ENCODE assay signal across 19 cellular contexts in the genomic region with DNA sequence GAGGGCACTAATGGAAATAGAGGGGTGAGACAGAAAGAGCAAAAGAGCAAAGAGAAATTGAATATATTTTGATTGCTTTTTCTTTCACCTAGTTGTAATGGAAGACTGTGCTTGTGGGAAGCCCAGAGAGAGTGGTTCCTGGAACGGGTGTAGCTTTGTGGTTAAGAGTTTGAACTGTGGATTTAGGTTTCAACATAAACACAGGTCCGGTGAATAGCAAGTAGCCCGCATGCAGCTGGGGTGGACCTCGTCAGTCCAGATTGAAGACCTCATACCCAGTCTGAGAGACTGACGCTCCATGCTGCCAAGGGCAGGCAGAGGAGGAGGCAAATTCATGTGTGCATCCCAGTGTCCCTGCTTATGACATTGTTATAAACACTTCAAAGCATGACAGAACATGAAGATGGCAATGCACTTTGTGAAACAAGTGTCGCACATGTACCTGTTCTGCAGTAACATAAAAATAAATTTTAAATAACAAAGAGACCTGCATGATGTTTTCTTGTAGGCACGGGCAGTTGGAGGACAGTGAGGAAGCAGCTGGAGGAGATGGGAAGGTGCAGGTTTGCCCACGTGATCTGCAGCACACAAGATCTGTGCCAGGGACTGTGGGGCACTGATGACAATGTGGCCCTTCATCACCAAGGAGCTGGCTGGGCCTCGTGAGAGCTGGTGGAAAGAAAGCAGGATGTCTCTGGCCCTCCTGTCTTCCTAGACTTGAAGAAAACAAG.
"Had no signal": no experiment of that assay in that cellular context is flagged by ENCODE, and none has a peak within 500 bp of the region (broad histone marks: within the 10 kb centered on the region; RNA-seq: fewer than 3 reads in every experiment).

No MANE protein-coding gene starts in this region.

- H3K27ac Mint-ChIP-seq: activated CD4-positive, alpha-beta T cell treated with anti-CD3 and anti-CD28 coated beads, Interleukin-2, amount 10 ng/mL, durations not matched to agents 7 days and 5 days; activated naive CD4-positive, alpha-beta T cell treated with anti-CD3 and anti-CD28 coated beads for 36 hours; immature natural killer cell; natural killer cell had no signal

- ATAC-seq: activated T-cell treated with anti-CD3 and anti-CD28 coated beads, Interleukin-2, amount 50 U/mL, for 4 hours; heart right ventricle; natural killer cell had no signal

- H3K4me3 ChIP-seq: breast epithelium, heart right ventricle, thyroid gland, vagina had no signal

- H3K27me3 ChIP-seq: breast epithelium, thyroid gland, vagina had no signal

- H3K36me3 Mint-ChIP-seq: immature natural killer cell, natural killer cell had no signal

- H3K4me3 Mint-ChIP-seq: activated CD4-positive, alpha-beta T cell treated with anti-CD3 and anti-CD28 coated beads, Interleukin-2, amount 10 ng/mL, durations not matched to agents 7 days and 5 days; activated naive CD4-positive, alpha-beta T cell treated with anti-CD3 and anti-CD28 coated beads for 36 hours; activated T-cell treated with anti-CD3 and anti-CD28 coated beads, Interleukin-2, amount 50 U/mL, for 4 hours; immature natural killer cell; natural killer cell had no signal

- H3K27me3 Mint-ChIP-seq: activated CD4-positive, alpha-beta T cell treated with anti-CD3 and anti-CD28 coated beads, Interleukin-2, amount 10 ng/mL, durations not matched to agents 7 days and 5 days had no signal

- DNase-seq: activated CD4-positive, alpha-beta T cell treated with anti-CD3 and anti-CD28 coated beads, Interleukin-2, amount 10 ng/mL, durations not matched to agents 7 days and 5 days; activated CD4-positive, CD25-positive, alpha-beta regulatory T cell; activated CD8-positive, alpha-beta memory T cell treated with anti-CD3 and anti-CD28 coated beads, Interleukin-2, amount 50 U/mL, for 4 hours; activated naive CD4-positive, alpha-beta T cell treated with anti-CD3 and anti-CD28 coated beads for 36 hours; activated T-cell treated with anti-CD3 and anti-CD28 coated beads, Interleukin-2, amount 50 U/mL, for 4 hours; cortex of kidney; erythroblast; heart right ventricle; immature natural killer cell; mesendoderm; natural killer cell; retina; stimulated activated CD4-positive, alpha-beta T cell treated with anti-CD3 and anti-CD28 coated beads, Interleukin-2, amount 100 ng/mL, for 24 hours; stimulated activated naive CD4-positive, alpha-beta T cell treated with Interleukin-2 at 50 U/mL for 16 hours; thyroid gland had no signal

- FAIRE-seq: astrocyte, endometrium had no signal

- H3K4me1 Mint-ChIP-seq: activated CD4-positive, alpha-beta T cell treated with anti-CD3 and anti-CD28 coated beads, Interleukin-2, amount 10 ng/mL, durations not matched to agents 7 days and 5 days; natural killer cell had no signal

- H3K27ac ChIP-seq: breast epithelium, heart right ventricle, thyroid gland, vagina had no signal

- H3K36me3 ChIP-seq: breast epithelium, heart right ventricle, thyroid gland, vagina had no signal

- H3K9me3 Mint-ChIP-seq: activated CD4-positive, alpha-beta T cell treated with anti-CD3 and anti-CD28 coated beads, Interleukin-2, amount 10 ng/mL, durations not matched to agents 7 days and 5 days; activated naive CD4-positive, alpha-beta T cell treated with anti-CD3 and anti-CD28 coated beads for 36 hours; activated T-cell treated with anti-CD3 and anti-CD28 coated beads, Interleukin-2, amount 50 U/mL, for 4 hours; natural killer cell had no signal

- H3K9me3 ChIP-seq: breast epithelium, heart right ventricle, thyroid gland, vagina had no signal

- H3K4me1 ChIP-seq: breast epithelium, thyroid gland, vagina had no signal
